24 cellular contexts compared by ENCODE assay signal in genomic region chr1:177732178-177732577, GRCh38.
"Had no signal": no experiment of that assay in that cellular context is flagged by ENCODE, and none has a peak within 500 bp of the region (broad histone marks: within the 10 kb centered on the region; RNA-seq: fewer than 3 reads in every experiment).

No MANE protein-coding gene starts in this region.

- DNase-seq: dorsolateral prefrontal cortex; effector CD4-positive, alpha-beta T cell; foreskin fibroblast; gastrocnemius medialis; head of caudate nucleus; left ventricle myocardium superior; lower lobe of right lung; naive thymus-derived CD8-positive, alpha-beta T cell; nephron progenitor cell; nucleus accumbens; stimulated activated CD4-positive, alpha-beta T cell treated with anti-CD3 and anti-CD28 coated beads, Interleukin-12 subunit alpha, Interleukin-12 subunit beta, amount 100 ng/mL, for 4 hours; stimulated activated CD4-positive, alpha-beta T cell treated with anti-CD3 and anti-CD28 coated beads, Interleukin-1b, Interleukin-23, amount 100 ng/mL, for 48 hours; stimulated activated CD4-positive, alpha-beta T cell treated with anti-CD3 and anti-CD28 coated beads, Interleukin-4, amount 100 ng/mL, for 1 hour; stimulated activated CD8-positive, alpha-beta memory T cell treated with anti-CD3 and anti-CD28 coated beads, Interleukin-4, amount 100 ng/mL, for 48 hours; stimulated activated naive CD4-positive, alpha-beta T cell; substantia nigra; testis; tibial artery had no signal

- H3K36me3 Mint-ChIP-seq: naive thymus-derived CD8-positive, alpha-beta T cell; type B pancreatic cell had no signal

- H3K4me3 ChIP-seq: dorsolateral prefrontal cortex, gastrocnemius medialis, lower lobe of right lung, prostate gland, right atrium auricular region, smooth muscle cell, testis, tibial artery had no signal

- H3K4me1 ChIP-seq: gastrocnemius medialis, lower lobe of right lung, prostate gland, right atrium auricular region, testis, tibial artery had no signal

- H3K27me3 Mint-ChIP-seq: naive thymus-derived CD8-positive, alpha-beta T cell had no signal

- H3K9me3 Mint-ChIP-seq: nephron progenitor cell, type B pancreatic cell had no signal

- H3K27ac Mint-ChIP-seq: nephron progenitor cell, type B pancreatic cell had no signal

- H3K27ac ChIP-seq: dorsolateral prefrontal cortex, gastrocnemius medialis, lower lobe of right lung, prostate gland, right atrium auricular region, testis, tibial artery had no signal

- H3K9me3 ChIP-seq: gastrocnemius medialis, lower lobe of right lung, prostate gland, right atrium auricular region, testis, tibial artery had no signal

- H3K4me3 Mint-ChIP-seq: naive thymus-derived CD8-positive, alpha-beta T cell; nephron progenitor cell; type B pancreatic cell had no signal

- H3K27me3 ChIP-seq: dorsolateral prefrontal cortex, gastrocnemius medialis, right atrium auricular region, testis, tibial artery had no signal

- H3K4me2 ChIP-seq: smooth muscle cell had no signal

- ATAC-seq: gastrocnemius medialis; left ventricle myocardium superior; lower lobe of right lung; naive thymus-derived CD8-positive, alpha-beta T cell; sciatic nerve had no signal

- H3K4me1 Mint-ChIP-seq: naive thymus-derived CD8-positive, alpha-beta T cell; nephron progenitor cell had no signal

- FAIRE-seq: keratinocyte had no signal

- H3K36me3 ChIP-seq: gastrocnemius medialis, lower lobe of right lung, prostate gland, right atrium auricular region, tibial artery had no signal
